Comparison of ENCODE assay signal across 6 cellular contexts in the genomic region with DNA sequence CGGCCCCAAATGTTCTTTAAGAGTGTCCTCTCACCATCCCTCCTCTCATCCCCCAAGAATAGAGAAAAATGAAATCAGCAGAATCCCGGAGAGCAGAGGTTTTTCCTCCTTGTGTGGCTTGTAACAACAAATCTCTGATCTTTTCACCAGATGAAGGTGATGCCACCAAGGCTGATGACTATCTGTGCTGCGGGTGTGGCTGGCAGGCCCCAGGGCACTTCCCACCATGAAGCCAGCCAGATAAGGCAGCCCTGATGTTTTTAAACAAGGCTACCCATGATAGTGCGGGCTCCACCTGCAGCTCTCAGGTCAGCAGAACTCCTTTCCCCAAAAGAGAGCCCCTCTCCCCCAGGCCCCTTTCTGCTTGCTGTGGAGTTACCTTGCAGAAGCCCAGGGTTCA.
"Had no signal": no experiment of that assay in that cellular context is flagged by ENCODE, and none has a peak within 500 bp of the region (broad histone marks: within the 10 kb centered on the region; RNA-seq: fewer than 3 reads in every experiment).

No MANE protein-coding gene starts in this region.

- DNase-seq: activated B cell treated with CpG ODN at 0.5 μM for 24 hours; midbrain; posterior cingulate gyrus; stimulated activated CD4-positive, alpha-beta T cell treated with anti-CD3 and anti-CD28 coated beads, Interleukin-12 subunit alpha, Interleukin-12 subunit beta, amount 100 ng/mL, for 4 hours; stimulated activated CD4-positive, alpha-beta T cell treated with anti-CD3 and anti-CD28 coated beads, Interleukin-2, amount 100 ng/mL, for 24 hours had no signal

- H3K9me3 Mint-ChIP-seq: activated B cell treated with CpG ODN at 0.5 μM for 24 hours had no signal

- ATAC-seq: esophagus mucosa had no signal

- H3K4me3 Mint-ChIP-seq: activated B cell treated with CpG ODN at 0.5 μM for 24 hours had no signal

- H3K27ac Mint-ChIP-seq: activated B cell treated with CpG ODN at 0.5 μM for 24 hours had no signal
